In the genomic region with DNA sequence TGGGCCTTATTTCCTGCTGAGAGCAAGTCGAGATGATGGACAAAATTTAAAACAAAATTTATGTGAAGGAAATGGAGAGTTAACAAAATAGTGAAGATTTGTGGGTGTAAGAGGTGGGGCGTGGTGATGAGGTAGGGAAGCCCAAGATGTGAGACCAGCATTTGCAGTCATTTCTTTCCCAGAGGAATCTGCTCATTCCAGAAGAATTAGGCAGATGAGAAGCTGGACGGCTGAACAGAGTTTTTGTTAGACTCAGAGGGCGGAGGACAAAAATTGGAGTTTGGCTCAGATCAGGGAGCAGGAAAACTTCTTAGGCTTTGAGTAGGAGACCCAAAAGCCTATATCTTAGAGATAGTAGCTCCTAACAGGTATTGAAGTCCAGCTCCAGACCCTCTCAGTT, we compare ENCODE assay signal across 14 cellular contexts.
DNase-seq lines count a peak whose midpoint lies in the region; ATAC-seq and TF ChIP-seq lines count a peak whose summit lies in the region.
"Had no signal": no experiment of that assay in that cellular context is flagged by ENCODE, and none has a peak within 500 bp of the region (broad histone marks: within the 10 kb centered on the region; RNA-seq: fewer than 3 reads in every experiment).

No MANE protein-coding gene starts in this region.

- H3K27ac ChIP-seq in sigmoid colon, result no peak overlapping the region
- H3K27ac ChIP-seq: BLaER1 had no signal

- peaks cover 0 to 8% (median 0%) of the 10 kb centered on the region in 4 donors for H3K36me3 ChIP-seq in sigmoid colon

- DNase-seq in GM03348 (ENCODE audit: low spot score) (peak; percentile 48), chondrocyte (ENCODE audit: low spot score) (no peak), fibroblast of the aortic adventitia (ENCODE audit: low read depth) (peak; percentile 42), sigmoid colon (no peak)
- DNase-seq in effector memory CD8-positive, alpha-beta T cell, result no peak
- DNase-seq in natural killer cell treated with Interleukin-12 subunit alpha and Interleukin-12 subunit beta and Interleukin-15 and Interleukin-18, amount 100 ng/mL, for 72 hours (ENCODE audit: low spot score), result no peak
- DNase-seq: ACHN; CD4-positive, alpha-beta memory T cell; DMS153; DMS79; GDM1; H9 had no signal

- H3K9me3 Mint-ChIP-seq in chondrocyte (ENCODE audit: low read depth), result peaks cover 11% of the 10 kb centered on the region
- no peaks in the 10 kb centered on the region for H3K9me3 Mint-ChIP-seq in effector memory CD8-positive, alpha-beta T cell
- no peaks in the 10 kb centered on the region for H3K9me3 Mint-ChIP-seq in natural killer cell treated with Interleukin-12 subunit alpha and Interleukin-12 subunit beta and Interleukin-15 and Interleukin-18, amount 100 ng/mL, for 72 hours

- TF ChIP-seq CTCF in chondrocyte (IDR thresholded peaks at IDR 0.05), result no peak
- TF ChIP-seq CTCF in fibroblast of the aortic adventitia (IDR thresholded peaks at IDR 0.05; ENCODE audit: insufficient read depth, low read length), result no peak
- no peak for TF ChIP-seq CTCF in sigmoid colon (IDR thresholded peaks at IDR 0.05)

- no peaks in the 10 kb centered on the region for H3K4me1 ChIP-seq in sigmoid colon
- H3K4me1 ChIP-seq: BLaER1 had no signal

- H3K36me3 Mint-ChIP-seq in chondrocyte (ENCODE audit: low read depth), result peaks cover 18% of the 10 kb centered on the region
- H3K36me3 Mint-ChIP-seq in effector memory CD8-positive, alpha-beta T cell (ENCODE audit: insufficient read depth), result peaks cover 14% of the 10 kb centered on the region
- peaks cover 10% of the 10 kb centered on the region for H3K36me3 Mint-ChIP-seq in natural killer cell treated with Interleukin-12 subunit alpha and Interleukin-12 subunit beta and Interleukin-15 and Interleukin-18, amount 100 ng/mL, for 72 hours

- no peak for ATAC-seq in effector memory CD8-positive, alpha-beta T cell (replicated peaks)
- ATAC-seq in natural killer cell treated with Interleukin-12 subunit alpha and Interleukin-12 subunit beta and Interleukin-15 and Interleukin-18, amount 100 ng/mL, for 72 hours, result no peak

- no peak for TF ChIP-seq EP300 in sigmoid colon (IDR thresholded peaks at IDR 0.05)

- peaks cover 19% of the 10 kb centered on the region for H3K4me1 Mint-ChIP-seq in chondrocyte (ENCODE audit: low read depth)
- peaks cover 2 to 24% of the 10 kb centered on the region in 2 donors for H3K4me1 Mint-ChIP-seq in effector memory CD8-positive, alpha-beta T cell (ENCODE audit: low read depth in 2 of 2)
- H3K4me1 Mint-ChIP-seq in natural killer cell treated with Interleukin-12 subunit alpha and Interleukin-12 subunit beta and Interleukin-15 and Interleukin-18, amount 100 ng/mL, for 72 hours (ENCODE audit: low read depth in 2 of 2), result peaks cover 7 to 10% of the 10 kb centered on the region in 2 donors
- H3K4me1 Mint-ChIP-seq: CD14-positive monocyte had no signal

- 92 to 94% methylated on average over 4 of the region's 4 CpGs for WGBS in sigmoid colon, 2 donors

- H3K27me3 Mint-ChIP-seq in chondrocyte (ENCODE audit: low read depth), result no peaks in the 10 kb centered on the region
- H3K27me3 Mint-ChIP-seq in effector memory CD8-positive, alpha-beta T cell, result no peaks in the 10 kb centered on the region
- no peaks in the 10 kb centered on the region for H3K27me3 Mint-ChIP-seq in natural killer cell treated with Interleukin-12 subunit alpha and Interleukin-12 subunit beta and Interleukin-15 and Interleukin-18, amount 100 ng/mL, for 72 hours
- H3K27me3 Mint-ChIP-seq: CD4-positive, alpha-beta memory T cell had no signal

- intact Hi-C loops in sigmoid colon (cut with DNase I), result no loop called here

- H3K4me3 ChIP-seq in fibroblast of the aortic adventitia (ENCODE audit: low read depth, low read length), result no peak overlapping the region
- no peak overlapping the region for H3K4me3 ChIP-seq in sigmoid colon
- H3K4me3 ChIP-seq: BLaER1 had no signal

- no peak for TF ChIP-seq POLR2A in sigmoid colon (IDR thresholded peaks at IDR 0.05)

- peak overlapping the region; percentile 3 for H3K27ac Mint-ChIP-seq in chondrocyte (ENCODE audit: unreplicated experiment)
- H3K27ac Mint-ChIP-seq in effector memory CD8-positive, alpha-beta T cell, result no peak overlapping the region
- no peak overlapping the region for H3K27ac Mint-ChIP-seq in natural killer cell treated with Interleukin-12 subunit alpha and Interleukin-12 subunit beta and Interleukin-15 and Interleukin-18, amount 100 ng/mL, for 72 hours
- H3K27ac Mint-ChIP-seq: H9 had no signal

- H3K4me3 Mint-ChIP-seq in chondrocyte (ENCODE audit: unreplicated experiment), result no peak overlapping the region
- H3K4me3 Mint-ChIP-seq in effector memory CD8-positive, alpha-beta T cell, result no peak overlapping the region
- H3K4me3 Mint-ChIP-seq in natural killer cell treated with Interleukin-12 subunit alpha and Interleukin-12 subunit beta and Interleukin-15 and Interleukin-18, amount 100 ng/mL, for 72 hours, result no peak overlapping the region
- H3K4me3 Mint-ChIP-seq: CD14-positive monocyte; CD4-positive, alpha-beta memory T cell; H9 had no signal

- H3K9me3 ChIP-seq in sigmoid colon, result no peaks in the 10 kb centered on the region

- no peaks in the 10 kb centered on the region for H3K27me3 ChIP-seq in sigmoid colon
- H3K27me3 ChIP-seq: BLaER1 had no signal

Comparison
In these comparisons a context has a peak if more than half of its experiments do, and no peak if none do; other contexts are left out.
1. DNase-seq: peak in GM03348 (single experiment) and fibroblast of the aortic adventitia (single experiment); none in chondrocyte (single experiment), sigmoid colon (single experiment), effector memory CD8-positive, alpha-beta T cell (0 of 3) and natural killer cell treated with Interleukin-12 subunit alpha and Interleukin-12 subunit beta and Interleukin-15 and Interleukin-18, amount 100 ng/mL, for 72 hours (single experiment).